8 cellular contexts compared by ENCODE assay signal in genomic region chr11:132158091-132158490, GRCh38.
DNase-seq lines count a peak whose midpoint lies in the region; ATAC-seq and TF ChIP-seq lines count a peak whose summit lies in the region.

No MANE protein-coding gene starts in this region.

- H3K4me1 ChIP-seq in OCI-LY7 (ENCODE audit: insufficient read depth, low read length, poor library complexity, severe bottlenecking) (no peaks in the 10 kb centered on the region), heart right ventricle (no peaks in the 10 kb centered on the region)

- H3K27ac ChIP-seq in OCI-LY7 (ENCODE audit: low read depth, low read length, poor library complexity, severe bottlenecking) (no peak overlapping the region), heart right ventricle (no peak overlapping the region)

- H3K27me3 ChIP-seq in heart right ventricle: peaks cover 0 to 7% (median under 1%) of the 10 kb centered on the region in 7 donors

- no peak overlapping the region for H3K4me2 ChIP-seq in OCI-LY7 (ENCODE audit: low read length)

- no peaks in the 10 kb centered on the region for H3K79me2 ChIP-seq in OCI-LY7 (ENCODE audit: insufficient read depth, low read depth, low read length)

- H2AFZ ChIP-seq in OCI-LY7 (ENCODE audit: low read length): no peak overlapping the region

- intact Hi-C loops in OCI-LY7 (cut with micrococcal nuclease; ENCODE audit: unreplicated experiment) (no loop called here), heart right ventricle (cut with DNase I) (no loop called here)

- DNase-seq in COLO668 (lab: John Stamatoyannopoulos, UW; ENCODE audit: unreplicated experiment) (peak; percentile 65), HK-2 (ENCODE audit: unreplicated experiment) (peak; percentile 11), OCI-LY7 (ENCODE audit: low spot score) (peak; percentile 3), hepatic stellate cell (ENCODE audit: low spot score) (peak; percentile 19), omental fat pad (ENCODE audit: low spot score) (no peak), C1 segment of cervical spinal cord (lab: John Stamatoyannopoulos, UW) (no peak), heart right ventricle (no peak)

- H4K20me1 ChIP-seq in OCI-LY7 (ENCODE audit: insufficient read depth, low read length): no peaks in the 10 kb centered on the region

- no peaks in the 10 kb centered on the region for H3K9me3 ChIP-seq in OCI-LY7 (ENCODE audit: low read length)
- H3K9me3 ChIP-seq in heart right ventricle: no peaks in the 10 kb centered on the region

- ATAC-seq in GM19035 (IDR thresholded peaks at IDR 0.05; ENCODE audit: unreplicated experiment): no peak
- ATAC-seq in omental fat pad (ENCODE audit: low FRiP score): no peak
- ATAC-seq in heart right ventricle: no peak

- POLR2A ChIA-PET in OCI-LY7 (lab: Charles Lee): no interaction called here

- CTCF ChIA-PET in OCI-LY7 (lab: Charles Lee; ENCODE audit: unreplicated experiment): no interaction called here

- H3K4me3 ChIP-seq in OCI-LY7 (ENCODE audit: low read depth, low read length, poor library complexity, severe bottlenecking): no peak overlapping the region
- no peak overlapping the region for H3K4me3 ChIP-seq in heart right ventricle

- 81 to 84% methylated on average over 3 of the region's 3 CpGs for WGBS in heart right ventricle, 2 donors

- H3K36me3 ChIP-seq in OCI-LY7 (ENCODE audit: insufficient read depth, low read length) (no peaks in the 10 kb centered on the region), heart right ventricle (no peaks in the 10 kb centered on the region)

- H3K9me2 ChIP-seq in OCI-LY7 (ENCODE audit: insufficient read depth, low read length): no peaks in the 10 kb centered on the region

- TF ChIP-seq CTCF in OCI-LY7 (conservative IDR thresholded peaks at IDR 0.05; ENCODE audit: low read length): peak; percentile 58
- TF ChIP-seq CTCF in omental fat pad (IDR thresholded peaks at IDR 0.05): no peak
- TF ChIP-seq CTCF in heart right ventricle (IDR thresholded peaks at IDR 0.05): peak in 1 of 9 donors; percentile 8

- BruUV-seq in OCI-LY7 (replicated peaks; lab: Mats Ljungman, UMichigan): no TSS peak

Comparison
In these comparisons a context has a peak if more than half of its experiments do, and no peak if none do; other contexts are left out.
1. DNase-seq: peak in COLO668 (single experiment), HK-2 (single experiment), OCI-LY7 (single experiment) and hepatic stellate cell (single experiment); none in omental fat pad (single experiment), C1 segment of cervical spinal cord (0 of 14) and heart right ventricle (0 of 2).